ENCODE assay signal across 8 cellular contexts in the genomic region with DNA sequence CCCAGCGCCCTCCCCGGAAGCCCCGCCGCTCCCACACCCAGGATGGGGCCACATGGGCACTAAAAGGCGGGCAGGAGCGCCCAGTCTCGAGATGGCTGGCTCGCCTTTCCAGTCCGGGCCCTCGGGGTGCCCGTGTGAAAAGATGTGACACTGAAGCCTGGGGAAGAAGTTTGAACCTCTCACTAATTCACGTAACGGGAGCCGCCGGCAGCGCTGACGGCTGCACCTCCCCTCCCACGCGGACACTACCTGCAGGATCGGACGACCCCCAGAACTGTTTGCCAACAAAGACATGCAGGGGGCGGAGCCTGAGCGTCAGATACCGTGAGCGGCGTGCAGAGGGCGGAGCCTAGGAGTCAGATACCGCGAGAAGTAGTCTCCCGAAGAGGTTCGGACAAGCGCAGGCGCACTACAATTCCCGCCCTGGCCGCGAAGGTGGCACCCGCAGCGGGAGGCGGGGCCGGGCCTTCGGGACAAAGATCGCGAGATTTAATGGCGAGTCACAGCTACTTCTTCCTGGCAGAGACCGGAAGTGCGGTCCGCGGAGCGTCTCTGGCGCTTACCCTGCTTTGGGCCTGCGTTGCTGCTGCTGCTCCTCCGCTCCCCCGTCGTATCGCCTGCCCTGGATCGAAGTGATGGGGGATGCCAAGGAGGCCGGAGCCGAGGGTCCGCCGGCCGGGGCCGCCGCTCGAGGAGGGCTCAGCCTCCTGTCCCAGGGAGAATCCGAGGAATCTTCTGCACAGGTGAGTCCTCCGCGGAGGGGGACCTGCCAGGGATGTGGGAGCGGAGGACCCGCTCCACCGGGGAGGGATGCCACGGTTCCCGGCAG. TPM values are rescaled to one million over a fixed set of nuclear protein-coding genes. Genes with fewer than 3 reads are reported as not detected.
DNase-seq lines count a peak whose midpoint lies in the region; ATAC-seq, FAIRE-seq and TF ChIP-seq lines count a peak whose summit lies in the region.

Gene EDRF1 (plus strand): TSS at position 537 of the 829 bp plus-strand sequence. CDS start 99 bp downstream, at position 636.

- H3K9me3 ChIP-seq in kidney (ENCODE audit: control insufficient read depth in 1 of 2, low read length in 2 of 2): no peaks in the 10 kb centered on the region

- peak; percentile 100 for DNase-seq in AG20443 (ENCODE audit: low spot score)
- DNase-seq in NCI-H510A (lab: John Stamatoyannopoulos, UW): peak; percentile 96
- DNase-seq in activated CD4-positive, alpha-beta T cell treated with anti-CD3 and anti-CD28 coated beads for 1 hour: peak; percentile 99
- peak; percentile 96 for DNase-seq in cerebellum (ENCODE audit: low spot score)
- peak; percentile 100 for DNase-seq in kidney
- DNase-seq in stimulated activated CD4-positive, alpha-beta T cell treated with anti-CD3 and anti-CD28 coated beads, Interleukin-15, amount 100 ng/mL, for 24 hours: peak; percentile 99

- peak; percentile 93 for ATAC-seq in HG03432 (IDR thresholded peaks at IDR 0.05; ENCODE audit: unreplicated experiment)

- peak; percentile 82 for FAIRE-seq in kidney (lab: Jason Lieb, UNC)

- H3K27ac ChIP-seq in kidney (ENCODE audit: low read depth in 2 of 2, low read length in 2 of 2): peak within 1 kb of the TSS; percentile 66 to 82

- peaks cover 11 to 30% of the 10 kb centered on the region in 2 donors for H3K36me3 ChIP-seq in kidney (ENCODE audit: control insufficient read depth in 1 of 2, insufficient read depth in 2 of 2, low read length in 2 of 2)

- no peak for TF ChIP-seq CTCF in kidney (IDR thresholded peaks at IDR 0.05; ENCODE audit: borderline replicate concordance, extremely low read depth, insufficient read depth)

- peak within 1 kb of the TSS; percentile 76 to 100 for H3K9ac ChIP-seq in kidney (ENCODE audit: low read length in 2 of 2)

- intact Hi-C loops in kidney (cut with DNase I): no loop called here

- peaks cover 0 to 5% of the 10 kb centered on the region in 2 donors for H3K4me1 ChIP-seq in kidney (ENCODE audit: control insufficient read depth in 1 of 2, insufficient read depth in 1 of 2, low read depth in 1 of 2, low read length in 2 of 2)

- peak within 1 kb of the TSS; percentile 77 to 100 for H3K4me3 ChIP-seq in kidney (ENCODE audit: low read length in 2 of 2)

- TF ChIP-seq POLR2A in GM19099 (IDR thresholded peaks at IDR 0.05; ENCODE audit: extremely low read depth, insufficient read length, low read depth): peak; percentile 97

RNA-seq across cellular contexts. Expression of gene EDRF1, which starts in this region (rescaled TPM):
- total RNA-seq in cerebellum (52.0 TPM), kidney (25.3 TPM)
- polyA plus RNA-seq in kidney (ENCODE audit: insufficient read depth, low read depth, low replicate concordance): 11.4 TPM

Comparison
In these comparisons a context has a peak if more than half of its experiments do, and no peak if none do; other contexts are left out.
1. Peak in every context shown above with its lines: DNase-seq, ATAC-seq, H3K4me3 ChIP-seq and H3K27ac ChIP-seq.